ENCODE assay signal across 8 cellular contexts in genomic region chr17:2215616-2216364, GRCh38.
DNase-seq lines count a peak whose midpoint lies in the region; ATAC-seq lines count a peak whose summit lies in the region.

No MANE protein-coding gene starts in this region.

- ATAC-seq in HG03342 (IDR thresholded peaks at IDR 0.05; ENCODE audit: unreplicated experiment) = peak; percentile 83
- peak; percentile 97 for ATAC-seq in activated CD4-positive, CD25-positive, alpha-beta regulatory T cell treated with anti-CD3 and anti-CD28 coated beads, Interleukin-2, amount 50 U/mL, for 24 hours

- DNase-seq in NCI-H82 (lab: John Stamatoyannopoulos, UW) = peak; percentile 23
- no peak for DNase-seq in NCI-H82 treated with DMSO at 0.1 percent for 48 hours (lab: John Stamatoyannopoulos, UW; ENCODE audit: unreplicated experiment)
- peak; percentile 48 for DNase-seq in cerebellar cortex (ENCODE audit: low spot score)
- DNase-seq in lung microvascular endothelial cell (ENCODE audit: low read depth in 2 of 2) = peak; percentile 57 to 88
- DNase-seq in stimulated activated CD8-positive, alpha-beta memory T cell treated with anti-CD3 and anti-CD28 coated beads, Interleukin-4, amount 100 ng/mL, for 24 hours (ENCODE audit: low read depth) = peak; percentile 39
- no peak for DNase-seq in NCI-H2081 (lab: John Stamatoyannopoulos, UW)

Comparison
In these comparisons a context has a peak if more than half of its experiments do, and no peak if none do; other contexts are left out.
1. DNase-seq: peak in NCI-H82 (single experiment), cerebellar cortex (single experiment), lung microvascular endothelial cell (2 of 2) and stimulated activated CD8-positive, alpha-beta memory T cell treated with anti-CD3 and anti-CD28 coated beads, Interleukin-4, amount 100 ng/mL, for 24 hours (single experiment); none in NCI-H82 treated with DMSO at 0.1 percent for 48 hours (single experiment) and NCI-H2081 (0 of 2).